ENCODE assay signal across 9 cellular contexts in the genomic region with DNA sequence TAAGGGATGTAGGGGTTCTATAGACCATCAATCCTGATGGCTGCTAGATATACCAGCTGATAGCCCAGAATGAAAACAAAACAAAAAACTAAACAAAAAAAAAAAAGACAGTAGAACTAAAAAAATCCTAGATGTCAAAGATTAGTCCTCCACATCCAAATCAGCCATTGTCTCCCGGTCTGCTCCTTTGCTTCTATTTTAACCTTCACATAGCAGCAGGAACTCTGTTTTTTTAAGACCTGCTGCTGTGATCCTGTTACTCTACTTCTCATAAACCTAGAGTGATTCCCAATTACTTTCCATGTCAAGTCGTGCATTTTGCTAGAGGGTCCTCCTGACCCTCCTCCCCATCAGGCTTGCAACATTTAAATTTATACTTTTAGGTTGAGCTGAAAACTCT. TPM values are rescaled to one million over a fixed set of nuclear protein-coding genes. Genes with fewer than 3 reads are reported as not detected.
DNase-seq lines count a peak whose midpoint lies in the region; ATAC-seq, FAIRE-seq and TF ChIP-seq lines count a peak whose summit lies in the region.
"Had no signal": no experiment of that assay in that cellular context is flagged by ENCODE, and none has a peak within 500 bp of the region (broad histone marks: within the 10 kb centered on the region; RNA-seq: fewer than 3 reads in every experiment).

No MANE protein-coding gene starts in this region.

- no peaks in the 10 kb centered on the region for H3K27me3 ChIP-seq in right lobe of liver
- no peaks in the 10 kb centered on the region; a peak in 1 of 5 replicates for H3K27me3 ChIP-seq in HepG2 (ENCODE audit: control insufficient read depth in 1 of 2, insufficient read depth in 2 of 2, low read length in 2 of 2)

- ATAC-seq in right lobe of liver, result no peak
- ATAC-seq in HepG2, result no peak
- ATAC-seq in HG03354 (IDR thresholded peaks at IDR 0.05; ENCODE audit: poor library complexity, severe bottlenecking, unreplicated experiment), result no peak
- ATAC-seq in HG03460 (IDR thresholded peaks at IDR 0.05; ENCODE audit: unreplicated experiment), result no peak
- ATAC-seq in HG03095 (IDR thresholded peaks at IDR 0.05; ENCODE audit: unreplicated experiment), result no peak

- BruUV-seq in HepG2 (replicated peaks; lab: Mats Ljungman, UMichigan), result no TSS peak
- no TSS peak for BruUV-seq in Calu3 (replicated peaks; lab: Mats Ljungman, UMichigan)

- H3K4me3 Mint-ChIP-seq in osteocyte (ENCODE audit: unreplicated experiment) (peak overlapping the region; percentile 95), Calu3 (ENCODE audit: low read depth, unreplicated experiment) (no peak overlapping the region)

- no peak overlapping the region for H2AFZ ChIP-seq in HepG2 (ENCODE audit: low read length)

- H3K4me1 Mint-ChIP-seq in osteocyte (ENCODE audit: unreplicated experiment), result peaks cover 50% of the 10 kb centered on the region
- H3K4me1 Mint-ChIP-seq in Calu3 (ENCODE audit: low read depth, unreplicated experiment), result peaks cover 23% of the 10 kb centered on the region

- H3K4me3 ChIP-seq in right lobe of liver (no peak overlapping the region), HepG2 (replicated peaks in 1 of 3; ENCODE audit: insufficient read depth in 1 of 3, low read depth in 2 of 3, low read length in 3 of 3) (no peak overlapping the region), coronary artery (no peak overlapping the region)

- H3K27ac ChIP-seq in right lobe of liver (peak overlapping the region; percentile 48 to 87 (median 64)), HepG2 (ENCODE audit: extremely low read length, insufficient read depth, low read length) (no peak overlapping the region), coronary artery (peak overlapping the region; percentile 75 to 99)

- TF ChIP-seq CTCF in right lobe of liver (IDR thresholded peaks at IDR 0.05) (no peak), HepG2 (CRISPR knock-in tag; IDR thresholded peaks at IDR 0.05) (no peak), coronary artery (IDR thresholded peaks at IDR 0.05) (no peak), osteocyte (IDR thresholded peaks at IDR 0.05) (no peak), Calu3 (IDR thresholded peaks at IDR 0.05; ENCODE audit: unreplicated experiment) (no peak)

- no peaks in the 10 kb centered on the region for H4K20me1 ChIP-seq in HepG2 (ENCODE audit: insufficient read depth, low read length)

- H3K9me3 ChIP-seq in right lobe of liver (no peaks in the 10 kb centered on the region), HepG2 (ENCODE audit: low read length) (no peaks in the 10 kb centered on the region)

- H3K4me2 ChIP-seq in HepG2 (ENCODE audit: low read depth, low read length), result no peak overlapping the region

- H3K27me3 Mint-ChIP-seq in osteocyte (ENCODE audit: unreplicated experiment), result no peaks in the 10 kb centered on the region
- H3K27me3 Mint-ChIP-seq in Calu3 (ENCODE audit: unreplicated experiment), result no peaks in the 10 kb centered on the region

- no peak for TF ChIP-seq RAD21 in HepG2 (CRISPR knock-in tag; IDR thresholded peaks at IDR 0.05)

- DNase-seq in right lobe of liver, result no peak
- DNase-seq in HepG2 (ENCODE audit: low spot score), result no peak
- no peak for DNase-seq in coronary artery (ENCODE audit: low spot score)
- no peak for DNase-seq in osteocyte (ENCODE audit: extremely low spot score, unreplicated experiment)
- DNase-seq in Calu3, result no peak
- DNase-seq: NCI-H2227 treated with DMSO at 0.1 percent for 48 hours had no signal

- TF ChIP-seq EP300 in HepG2 (IDR thresholded peaks at IDR 0.05; ENCODE audit: low read depth in 2 of 2, low read length in 2 of 2) (no peak), HepG2 (CRISPR knock-in tag; IDR thresholded peaks at IDR 0.05; ENCODE audit: borderline replicate concordance) (no peak)

- H3K27ac Mint-ChIP-seq in osteocyte (ENCODE audit: unreplicated experiment) (peak overlapping the region; percentile 94), Calu3 (ENCODE audit: unreplicated experiment) (no peak overlapping the region)

- POLR2A ChIA-PET in HepG2 (lab: Yijun Ruan, JAX), result no interaction called here

- CTCF ChIA-PET in HepG2 (lab: Yijun Ruan, JAX; ENCODE audit: low intra/inter-chr PET ratio, low total read pairs), result no interaction called here
- CTCF ChIA-PET in Calu3 (lab: Charles Lee), result no interaction called here

- no peak for FAIRE-seq in HepG2 (lab: Jason Lieb, UNC)

- TF ChIP-seq POLR2A in right lobe of liver (IDR thresholded peaks at IDR 0.05) (no peak), HepG2 (IDR thresholded peaks at IDR 0.05; ENCODE audit: insufficient read depth in 1 of 2, low read depth in 2 of 2, low read length in 2 of 2) (no peak)

- 73% methylated on average over 2 of the region's 2 CpGs for WGBS in right lobe of liver (ENCODE audit: insufficient coverage, low coverage, low lambda C conversion rate, missing lambda C conversion rate)
- 76% methylated on average over 2 of the region's 2 CpGs for WGBS in HepG2 (ENCODE audit: low lambda C conversion rate)

- peaks cover 5% of the 10 kb centered on the region for H3K36me3 Mint-ChIP-seq in osteocyte (ENCODE audit: unreplicated experiment)
- peaks cover 39% of the 10 kb centered on the region for H3K36me3 Mint-ChIP-seq in Calu3 (ENCODE audit: insufficient read depth, unreplicated experiment)

- peaks cover 23% of the 10 kb centered on the region for H3K79me2 ChIP-seq in HepG2 (ENCODE audit: insufficient read depth, low read length)

- in situ Hi-C loops in HepG2 (cut with HindIII; ENCODE audit: extremely low pct_ligation_motif_present, low pct_unique_long_range_greater_than_20kb), result no loop called here

- intact Hi-C loops in right lobe of liver (cut with DNase I), result no loop called here
- intact Hi-C loops in HepG2 (cut with micrococcal nuclease; ENCODE audit: unreplicated experiment), result no loop called here
- intact Hi-C loops in Calu3 (cut with micrococcal nuclease; ENCODE audit: unreplicated experiment), result no loop called here

- H3K4me1 ChIP-seq in right lobe of liver (peaks cover 0 to 46% (median 14%) of the 10 kb centered on the region in 4 donors), HepG2 (ENCODE audit: insufficient read depth, low read length) (peaks cover 44% of the 10 kb centered on the region)

- H3K9me3 Mint-ChIP-seq in osteocyte (ENCODE audit: unreplicated experiment), result no peaks in the 10 kb centered on the region
- H3K9me3 Mint-ChIP-seq in Calu3 (ENCODE audit: low read depth, unreplicated experiment), result no peaks in the 10 kb centered on the region

- H3K9ac ChIP-seq in HepG2 (ENCODE audit: insufficient read depth, low read depth, low read length), result no peak overlapping the region

- H3K36me3 ChIP-seq in right lobe of liver (peaks cover 0 to 4% (median under 1%) of the 10 kb centered on the region in 4 donors), HepG2 (replicated peaks in 1 of 2; ENCODE audit: control insufficient read depth in 1 of 2, insufficient read depth in 2 of 2, low read length in 2 of 2) (peaks cover 2 to 3% of the 10 kb centered on the region in 2 experiments; a peak in 2 of 5 replicates)

RNA-seq across cellular contexts. Expression of gene IFT122, which starts 2.5 kb away (rescaled TPM):
- 10 to 100 TPM in 4 of 6 experiments, 1 to 10 TPM in 2; 7.1 to 16.8 (median 11.5) TPM for total RNA-seq in right lobe of liver
- total RNA-seq in HepG2 (2016; rRNA removed; fragmentation: Illumina TruSeq; extraction: Trizol), result 10.3 and 10.8 TPM in 2 replicates
- 1.7 and 3.1 TPM in 2 replicates for total RNA-seq in HepG2 (2016; cell fraction: cytosol; rRNA removed; fragmentation: Illumina TruSeq; extraction: Trizol; ENCODE audit: low read depth)
- total RNA-seq in HepG2 (2016; cell fraction: insoluble cytoplasmic fraction; rRNA removed; fragmentation: Illumina TruSeq; extraction: Trizol), result 9.7 and 10.0 TPM in 2 replicates
- total RNA-seq in HepG2 (2016; cell fraction: membrane; rRNA removed; fragmentation: Illumina TruSeq; extraction: Trizol), result 3.2 and 3.8 TPM in 2 replicates
- 13.1 and 17.6 TPM in 2 replicates for total RNA-seq in HepG2 (2016; cell fraction: nucleus; rRNA removed; fragmentation: Illumina TruSeq; extraction: Trizol)
- polyA plus RNA-seq in HepG2 (2011; rRNA removed), result 9.1 and 10.1 TPM in 2 replicates
- polyA plus RNA-seq in HepG2 (2011; cell fraction: cytosol; rRNA removed), result 6.0 and 7.1 TPM in 2 replicates
- polyA plus RNA-seq in HepG2 (2011; cell fraction: nucleus; rRNA removed), result 39.5 and 68.7 TPM in 2 replicates
- polyA plus RNA-seq in HepG2 (2012), result 8.5 and 8.9 TPM in 2 replicates
- 1.0 and 2.0 TPM in 2 replicates for polyA plus RNA-seq in HepG2 (2016; cell fraction: cytosol; fragmentation: Illumina TruSeq; extraction: Trizol; ENCODE audit: low read depth)
- polyA plus RNA-seq in HepG2 (2016; cell fraction: insoluble cytoplasmic fraction; fragmentation: Illumina TruSeq; extraction: Trizol; ENCODE audit: low read depth), result 6.8 and 7.9 TPM in 2 replicates
- 1.5 and 2.2 TPM in 2 replicates for polyA plus RNA-seq in HepG2 (2016; cell fraction: membrane; fragmentation: Illumina TruSeq; extraction: Trizol; ENCODE audit: low read depth)
- polyA plus RNA-seq in HepG2 (2016; cell fraction: nucleus; fragmentation: Illumina TruSeq; extraction: Trizol; ENCODE audit: insufficient read depth, low read depth), result 31.1 and 32.0 TPM in 2 replicates
- 44.2 and 53.6 TPM in 2 replicates for polyA minus RNA-seq in HepG2 (2011; rRNA and poly(A)+ RNA removed; ENCODE audit: low replicate concordance)
- polyA minus RNA-seq in HepG2 (2011; cell fraction: cytosol; rRNA and poly(A)+ RNA removed), result 4.7 and 7.2 TPM in 2 replicates
- polyA minus RNA-seq in HepG2 (2011; cell fraction: nucleus; rRNA and poly(A)+ RNA removed), result 22.0 and 30.6 TPM in 2 replicates
- 23.2 and 25.9 TPM in 2 replicates for total RNA-seq in osteocyte
- 33.5 and 35.5 TPM in 2 replicates for total RNA-seq in Calu3 (2022)

RNA-seq across cellular contexts. Expression of gene MBD4, which starts 2.7 kb away (rescaled TPM):
- 10 to 100 TPM; 16.9 to 26.1 (median 25.3) TPM for total RNA-seq in right lobe of liver
- 25.3 and 26.9 TPM in 2 replicates for total RNA-seq in HepG2 (2016; rRNA removed; fragmentation: Illumina TruSeq; extraction: Trizol)
- total RNA-seq in HepG2 (2016; cell fraction: cytosol; rRNA removed; fragmentation: Illumina TruSeq; extraction: Trizol; ENCODE audit: low read depth), result 5.2 and 7.0 TPM in 2 replicates
- total RNA-seq in HepG2 (2016; cell fraction: insoluble cytoplasmic fraction; rRNA removed; fragmentation: Illumina TruSeq; extraction: Trizol), result 25.0 and 27.0 TPM in 2 replicates
- total RNA-seq in HepG2 (2016; cell fraction: membrane; rRNA removed; fragmentation: Illumina TruSeq; extraction: Trizol), result 11.5 and 12.6 TPM in 2 replicates
- 30.2 and 35.1 TPM in 2 replicates for total RNA-seq in HepG2 (2016; cell fraction: nucleus; rRNA removed; fragmentation: Illumina TruSeq; extraction: Trizol)
- polyA plus RNA-seq in HepG2 (2011; rRNA removed), result 13.7 and 14.9 TPM in 2 replicates
- 4.8 and 4.9 TPM in 2 replicates for polyA plus RNA-seq in HepG2 (2011; cell fraction: cytosol; rRNA removed)
- 22.5 and 26.7 TPM in 2 replicates for polyA plus RNA-seq in HepG2 (2011; cell fraction: nucleus; rRNA removed)
- polyA plus RNA-seq in HepG2 (2012), result 10.8 and 12.2 TPM in 2 replicates
- 1.9 and 2.1 TPM in 2 replicates for polyA plus RNA-seq in HepG2 (2016; cell fraction: cytosol; fragmentation: Illumina TruSeq; extraction: Trizol; ENCODE audit: low read depth)
- 21.7 and 24.1 TPM in 2 replicates for polyA plus RNA-seq in HepG2 (2016; cell fraction: insoluble cytoplasmic fraction; fragmentation: Illumina TruSeq; extraction: Trizol; ENCODE audit: low read depth)
- 4.6 and 5.5 TPM in 2 replicates for polyA plus RNA-seq in HepG2 (2016; cell fraction: membrane; fragmentation: Illumina TruSeq; extraction: Trizol; ENCODE audit: low read depth)
- polyA plus RNA-seq in HepG2 (2016; cell fraction: nucleus; fragmentation: Illumina TruSeq; extraction: Trizol; ENCODE audit: insufficient read depth, low read depth), result 43.7 and 51.7 TPM in 2 replicates
- 6.9 and 16.7 TPM in 2 replicates for polyA minus RNA-seq in HepG2 (2011; rRNA and poly(A)+ RNA removed; ENCODE audit: low replicate concordance)
- polyA minus RNA-seq in HepG2 (2011; cell fraction: cytosol; rRNA and poly(A)+ RNA removed), result 4.8 and 6.9 TPM in 2 replicates
- 32.4 and 39.8 TPM in 2 replicates for polyA minus RNA-seq in HepG2 (2011; cell fraction: nucleus; rRNA and poly(A)+ RNA removed)
- total RNA-seq in osteocyte, result 23.1 and 24.2 TPM in 2 replicates
- total RNA-seq in Calu3 (2022), result 49.8 and 52.3 TPM in 2 replicates

RNA-seq across cellular contexts. Expression of gene EFCAB12, which starts 14.1 kb away (rescaled TPM):
- total RNA-seq in right lobe of liver (1 to 10 TPM in 5 of 6 experiments, under 1 TPM in 1; 0.26 to 4.7 (median 2.0) TPM), HepG2 (2016; rRNA removed; fragmentation: Illumina TruSeq; extraction: Trizol) (0.11 and 0.31 TPM in 2 replicates), osteocyte (0.08 and 0.30 TPM in 2 replicates), Calu3 (2022) (0.42 and 0.54 TPM in 2 replicates)
- 0.18 TPM in 1 of 2 replicates, not detected in the other for total RNA-seq in HepG2 (2016; cell fraction: cytosol; rRNA removed; fragmentation: Illumina TruSeq; extraction: Trizol; ENCODE audit: low read depth)
- total RNA-seq in HepG2 (2016; cell fraction: insoluble cytoplasmic fraction; rRNA removed; fragmentation: Illumina TruSeq; extraction: Trizol), result 0.07 and 0.26 TPM in 2 replicates
- 0.14 and 0.15 TPM in 2 replicates for total RNA-seq in HepG2 (2016; cell fraction: membrane; rRNA removed; fragmentation: Illumina TruSeq; extraction: Trizol)
- total RNA-seq in HepG2 (2016; cell fraction: nucleus; rRNA removed; fragmentation: Illumina TruSeq; extraction: Trizol), result 0.34 and 0.50 TPM in 2 replicates
- polyA plus RNA-seq in HepG2 (2011; rRNA removed), result 2.4 and 2.9 TPM in 2 replicates
- polyA plus RNA-seq in HepG2 (2011; cell fraction: cytosol; rRNA removed), result 1.3 and 1.4 TPM in 2 replicates
- 9.6 and 10.2 TPM in 2 replicates for polyA plus RNA-seq in HepG2 (2011; cell fraction: nucleus; rRNA removed)
- polyA plus RNA-seq in HepG2 (2012), result 2.4 and 3.5 TPM in 2 replicates
- polyA plus RNA-seq in HepG2 (2016; cell fraction: cytosol; fragmentation: Illumina TruSeq; extraction: Trizol; ENCODE audit: low read depth), result 0.06 and 0.17 TPM in 2 replicates
- polyA plus RNA-seq in HepG2 (2016; cell fraction: insoluble cytoplasmic fraction; fragmentation: Illumina TruSeq; extraction: Trizol; ENCODE audit: low read depth), result 0.33 and 0.35 TPM in 2 replicates
- 0.15 and 0.24 TPM in 2 replicates for polyA plus RNA-seq in HepG2 (2016; cell fraction: membrane; fragmentation: Illumina TruSeq; extraction: Trizol; ENCODE audit: low read depth)
- polyA plus RNA-seq in HepG2 (2016; cell fraction: nucleus; fragmentation: Illumina TruSeq; extraction: Trizol; ENCODE audit: insufficient read depth, low read depth), result 0.92 and 1.5 TPM in 2 replicates
- 1.9 and 2.0 TPM in 2 replicates for polyA minus RNA-seq in HepG2 (2011; rRNA and poly(A)+ RNA removed; ENCODE audit: low replicate concordance)
- polyA minus RNA-seq in HepG2 (2011; cell fraction: cytosol; rRNA and poly(A)+ RNA removed), result 0.70 and 0.89 TPM in 2 replicates
- polyA minus RNA-seq in HepG2 (2011; cell fraction: nucleus; rRNA and poly(A)+ RNA removed), result 3.9 and 4.8 TPM in 2 replicates
